Comparison of ENCODE assay signal across 8 cellular contexts in genomic region chr1:243473281-243474210, GRCh38.
DNase-seq lines count a peak whose midpoint lies in the region; ATAC-seq, FAIRE-seq and TF ChIP-seq lines count a peak whose summit lies in the region.

No MANE protein-coding gene starts in this region.

- H4K91ac ChIP-seq in H1 (replicated peaks; ENCODE audit: insufficient read length, low read length), result no peak overlapping the region

- peak overlapping the region; percentile 45 for H3K4me3 Mint-ChIP-seq in nephron progenitor cell

- no peak overlapping the region for H2BK12ac ChIP-seq in H1 (ENCODE audit: low read depth, low read length)

- H3K4me1 Mint-ChIP-seq in nephron progenitor cell, result peaks cover 63% of the 10 kb centered on the region

- H2BK20ac ChIP-seq in H1 (ENCODE audit: low read length), result no peak overlapping the region

- peak overlapping the region; percentile 55; the same call in 1 of the 2 replicates for H2AFZ ChIP-seq in H1 (ENCODE audit: low read length)

- TF ChIP-seq CTCF in H1 (IDR thresholded peaks at IDR 0.05; ENCODE audit: control extremely low read depth in 1 of 3, insufficient read depth in 1 of 3, low read depth in 1 of 3, low read length in 3 of 3) (no peak), nephron progenitor cell (IDR thresholded peaks at IDR 0.05) (no peak)

- no peak for TF ChIP-seq EP300 in H1 (IDR thresholded peaks at IDR 0.05; ENCODE audit: borderline replicate concordance in 1 of 2, low read depth in 2 of 2, low read length in 2 of 2)

- H4K5ac ChIP-seq in H1 (ENCODE audit: insufficient read length, low read depth, low read length), result no peak overlapping the region

- no peaks in the 10 kb centered on the region for H3K9me3 Mint-ChIP-seq in nephron progenitor cell

- no peak overlapping the region for H3K4ac ChIP-seq in H1 (replicated peaks; ENCODE audit: insufficient read length, low read depth, low read length)

- H3K56ac ChIP-seq in H1 (replicated peaks; ENCODE audit: insufficient read length, low read depth, low read length), result no peak overlapping the region

- no peaks in the 10 kb centered on the region; the same call in 1 of the 2 replicates for H3K23me2 ChIP-seq in H1 (ENCODE audit: low read depth, low read length)

- FAIRE-seq in H1 (lab: Jason Lieb, UNC), result no peak
- no peak for FAIRE-seq in HTR-8/SVneo (lab: Jason Lieb, UNC)

- ATAC-seq in HG03097 (IDR thresholded peaks at IDR 0.05; ENCODE audit: low FRiP score, unreplicated experiment), result no peak
- ATAC-seq in HG02623 (IDR thresholded peaks at IDR 0.05; ENCODE audit: unreplicated experiment), result no peak

- no peak overlapping the region for H3K27ac Mint-ChIP-seq in nephron progenitor cell

- H4K8ac ChIP-seq in H1 (ENCODE audit: extremely low read depth, insufficient read depth, low read length), result no peak overlapping the region

- H3K27me3 ChIP-seq in BLaER1 (no peaks in the 10 kb centered on the region), H1 (replicated peaks in 1 of 4; ENCODE audit: control insufficient read depth in 3 of 4, extremely low read depth in 1 of 4, insufficient read depth in 3 of 4, low read length in 3 of 4) (no peaks in the 10 kb centered on the region; a peak in 1 of 7 replicates)

- H3K27ac ChIP-seq in BLaER1 (peak overlapping the region; percentile 67), H1 (ENCODE audit: low read depth, low read length) (no peak overlapping the region)

- peaks cover 17% of the 10 kb centered on the region for H3K27me3 Mint-ChIP-seq in nephron progenitor cell (ENCODE audit: low read depth, poor library complexity)

- H3K4me1 ChIP-seq in BLaER1, result peaks cover 25% of the 10 kb centered on the region
- peaks cover 17 to 44% (median 29%) of the 10 kb centered on the region in 4 experiments for H3K4me1 ChIP-seq in H1 (replicated peaks in 1 of 4; ENCODE audit: control insufficient read depth in 3 of 4, insufficient read depth in 4 of 4, low read length in 3 of 4)

- H3K4me2 ChIP-seq in BLaER1 (peak overlapping the region; percentile 82), H1 (ENCODE audit: insufficient read depth in 1 of 2, low read depth in 2 of 2, low read length in 2 of 2) (peak overlapping the region; percentile 32 to 65)

- no peak overlapping the region for H2AK5ac ChIP-seq in H1 (ENCODE audit: low read depth, low read length)

- POLR2A ChIA-PET in H1 (lab: Charles Lee; ENCODE audit: partially characterized antibody), result no interaction called here

- H3K4me3 ChIP-seq in BLaER1 (peak overlapping the region; percentile 57), H1 (ENCODE audit: extremely low read depth in 1 of 4, insufficient read depth in 2 of 4, low read depth in 3 of 4, low read length in 4 of 4) (peak overlapping the region in 1 of 4 experiments; percentile 40; a peak in 1 of 8 replicates)

- H3K9me3 ChIP-seq in BLaER1, result no peaks in the 10 kb centered on the region
- no peaks in the 10 kb centered on the region for H3K9me3 ChIP-seq in H1 (ENCODE audit: insufficient read depth in 2 of 2, low read depth in 1 of 2, low read length in 1 of 2)

- CTCF ChIA-PET in H1 (lab: Charles Lee; ENCODE audit: partially characterized antibody), result interaction anchor here (0.6 to 1.4 kb wide), 2 partner anchors 9 to 25 kb away, joined by 3 to 4 read pairs; no protein-coding TSS in a partner anchor

- TF ChIP-seq POLR2A in H1 (IDR thresholded peaks at IDR 0.05; ENCODE audit: control extremely low read depth in 1 of 2, low read depth in 2 of 2, low read length in 2 of 2), result no peak

- no peak overlapping the region for H2BK5ac ChIP-seq in H1 (ENCODE audit: low read depth, low read length)

- TF ChIP-seq RAD21 in H1 (IDR thresholded peaks at IDR 0.05 in 1 of 2, conservative IDR thresholded peaks at IDR 0.05 in 1 of 2; ENCODE audit: low read depth in 2 of 2, low read length in 2 of 2), result no peak

- DNase-seq in M059J (ENCODE audit: low read depth), result peak; percentile 47
- DNase-seq in H1 (ENCODE audit: low read depth in 1 of 2, low spot score in 2 of 2), result no peak
- no peak for DNase-seq in nephron progenitor cell
- DNase-seq in stimulated activated naive CD4-positive, alpha-beta T cell (lab: John Stamatoyannopoulos, UW), result no peak
- DNase-seq in HTR-8/SVneo (ENCODE audit: insufficient read length, low spot score), result no peak

- no peak overlapping the region for H3K14ac ChIP-seq in H1 (ENCODE audit: insufficient read length)

- H2BK15ac ChIP-seq in H1 (ENCODE audit: low read length), result no peak overlapping the region

- H3K18ac ChIP-seq in H1 (ENCODE audit: extremely low read depth, low read length), result no peak overlapping the region

- H4K20me1 ChIP-seq in BLaER1, result no peaks in the 10 kb centered on the region
- no peaks in the 10 kb centered on the region for H4K20me1 ChIP-seq in H1 (replicated peaks in 1 of 2; ENCODE audit: control insufficient read depth in 1 of 2, insufficient read depth in 2 of 2, low read length in 2 of 2)

- H3K36me3 Mint-ChIP-seq in nephron progenitor cell (ENCODE audit: low read depth), result no peaks in the 10 kb centered on the region

- 63% methylated on average over 12 of the region's 15 CpGs; no CpG with 5 or more reads in 1 of the 2 experiments for WGBS in H1 (ENCODE audit: extremely low coverage in 1 of 2, insufficient coverage in 1 of 2, insufficient read length in 1 of 2, insufficient replicate concordance in 2 of 2, low coverage in 1 of 2, low lambda C conversion rate in 2 of 2, missing lambda C conversion rate in 1 of 2), 2 experiments

- H3K79me1 ChIP-seq in H1 (ENCODE audit: low read depth, low read length), result no peaks in the 10 kb centered on the region

- peak overlapping the region; percentile 45 for H2BK120ac ChIP-seq in H1 (replicated peaks; ENCODE audit: low read depth, low read length)

- H3K36me3 ChIP-seq in BLaER1, result peaks cover 6% of the 10 kb centered on the region; the same call in 1 of the 2 replicates
- no peaks in the 10 kb centered on the region for H3K36me3 ChIP-seq in H1 (ENCODE audit: control insufficient read depth in 2 of 4, insufficient read depth in 4 of 4, low read length in 3 of 4)

- peak overlapping the region; percentile 76 for H3K9ac ChIP-seq in BLaER1
- no peak overlapping the region for H3K9ac ChIP-seq in H1 (replicated peaks in 1 of 4; ENCODE audit: extremely low read depth in 1 of 4, low read depth in 3 of 4, low read length in 3 of 4)

- H3K79me2 ChIP-seq in H1 (ENCODE audit: control insufficient read depth in 1 of 2, insufficient read depth in 2 of 2, low read length in 2 of 2), result no peaks in the 10 kb centered on the region

- H3K23ac ChIP-seq in H1 (ENCODE audit: insufficient read length), result no peak overlapping the region

TF ChIP-seq in H1, 55 proteins besides CTCF, POLR2A, EP300 and RAD21:
- TF ChIP-seq CEBPB (IDR thresholded peaks at IDR 0.05; ENCODE audit: low read depth, low read length), result no peak
- TF ChIP-seq BCL11A (IDR thresholded peaks at IDR 0.05; ENCODE audit: low read depth in 2 of 2, low read length in 2 of 2), result no peak
- TF ChIP-seq SP4 (IDR thresholded peaks at IDR 0.05; ENCODE audit: low read length), result no peak
- no peak for TF ChIP-seq SIX5 (IDR thresholded peaks at IDR 0.05; ENCODE audit: low read depth, low read length)
- no peak for TF ChIP-seq HDAC6 (IDR thresholded peaks at IDR 0.05; ENCODE audit: low read depth, low read length)
- TF ChIP-seq POLR2AphosphoS5 (IDR thresholded peaks at IDR 0.05; ENCODE audit: low read depth, low read length), result no peak
- no peak for TF ChIP-seq TAF1 (IDR thresholded peaks at IDR 0.05; ENCODE audit: low read depth, low read length)
- no peak for TF ChIP-seq EGR1 (IDR thresholded peaks at IDR 0.05; ENCODE audit: borderline replicate concordance, low read depth, low read length)
- no peak for TF ChIP-seq SP1 (IDR thresholded peaks at IDR 0.05; ENCODE audit: low read depth, low read length)
- no peak for TF ChIP-seq FOSL1 (IDR thresholded peaks at IDR 0.05; ENCODE audit: insufficient read depth, low read depth, low read length)
- TF ChIP-seq MAFK (IDR thresholded peaks at IDR 0.05; ENCODE audit: low read depth, low read length), result no peak
- TF ChIP-seq ATF3 (IDR thresholded peaks at IDR 0.05; ENCODE audit: insufficient read depth, low read depth, low read length), result no peak
- no peak for TF ChIP-seq CBX5 (IDR thresholded peaks at IDR 0.05; ENCODE audit: low read depth, low read length)
- no peak for TF ChIP-seq TEAD4 (IDR thresholded peaks at IDR 0.05; ENCODE audit: low read depth, low read length)
- TF ChIP-seq CHD2 (IDR thresholded peaks at IDR 0.05; ENCODE audit: low read length), result no peak
- TF ChIP-seq E2F6 (IDR thresholded peaks at IDR 0.05), result no peak
- TF ChIP-seq GTF2F1 (IDR thresholded peaks at IDR 0.05; ENCODE audit: borderline replicate concordance, low read depth, low read length), result no peak
- no peak for TF ChIP-seq GABPA (IDR thresholded peaks at IDR 0.05; ENCODE audit: borderline replicate concordance, insufficient read depth, low read length)
- TF ChIP-seq USF2 (IDR thresholded peaks at IDR 0.05; ENCODE audit: low read length), result no peak
